ENCODE assay signal across 26 cellular contexts in genomic region chr1:115946116-115946515, GRCh38. TPM values are rescaled to one million over a fixed set of nuclear protein-coding genes. Genes with fewer than 3 reads are reported as not detected.
"Had no signal": no experiment of that assay in that cellular context is flagged by ENCODE, and none has a peak within 500 bp of the region (broad histone marks: within the 10 kb centered on the region; RNA-seq: fewer than 3 reads in every experiment).

No MANE protein-coding gene starts in this region.

- H3K27me3 ChIP-seq: neural progenitor cell, neutrophil, right atrium auricular region, right lobe of liver, uterus had no signal

- H3K9me3 ChIP-seq: heart left ventricle, neutrophil, right atrium auricular region, right lobe of liver, transverse colon, uterus had no signal

- DNase-seq: heart left ventricle; kidney glomerular epithelial cell; left cardiac atrium; naive B cell; natural killer cell; nephron progenitor cell; occipital lobe; right lobe of liver; stimulated activated CD4-positive, alpha-beta T cell treated with anti-CD3 and anti-CD28 coated beads, Interleukin-1b, Interleukin-23, amount 100 ng/mL, for 48 hours; stimulated activated CD4-positive, alpha-beta T cell treated with anti-CD3 and anti-CD28 coated beads, Interleukin-2, amount 100 ng/mL, for 48 hours; stimulated activated CD4-positive, alpha-beta T cell treated with anti-CD3 and anti-CD28 coated beads, Interleukin-4, amount 100 ng/mL, for 4 hours; stimulated activated CD8-positive, alpha-beta memory T cell treated with anti-CD3 and anti-CD28 coated beads, Interleukin-4, amount 100 ng/mL, for 48 hours; stimulated activated naive CD4-positive, alpha-beta T cell treated with Interleukin-2 at 50 U/mL for 16 hours; stimulated activated naive CD8-positive, alpha-beta T cell treated with anti-CD3 and anti-CD28 coated beads, Interleukin-15, amount 100 ng/mL, for 72 hours; substantia nigra; transverse colon; uterus had no signal

- H3K4me3 ChIP-seq: heart left ventricle, neural progenitor cell, right atrium auricular region, right lobe of liver, smooth muscle cell, transverse colon, uterus had no signal

- H3K9ac ChIP-seq: neural progenitor cell, parathyroid adenoma had no signal

- H3K4me1 ChIP-seq: heart left ventricle, neural progenitor cell, parathyroid adenoma, right atrium auricular region, right lobe of liver, transverse colon, uterus had no signal

- H3K36me3 ChIP-seq: heart left ventricle, neural progenitor cell, neutrophil, right atrium auricular region, right lobe of liver, transverse colon, uterus had no signal

- ATAC-seq: heart left ventricle; left cardiac atrium; left lobe of liver; natural killer cell; right lobe of liver; stimulated activated memory B cell treated with anti-CD40 and anti-IgM and Interleukin-4, amounts not matched to agents 10 μg/mL and 1 μg/mL and 100 μg/mL, for 72 hours; stimulated activated naive CD8-positive, alpha-beta T cell treated with anti-CD3 and anti-CD28 coated beads, Interleukin-15, amount 100 ng/mL, for 72 hours had no signal

- H3K27ac ChIP-seq: heart left ventricle, neural progenitor cell, neutrophil, parathyroid adenoma, right atrium auricular region, right lobe of liver, transverse colon, uterus had no signal

RNA-seq across cellular contexts. Expression of gene SLC22A15, which starts 30.2 kb away (rescaled TPM):
- total RNA-seq: lung microvascular endothelial cell, pulmonary artery endothelial cell had no signal
